28 cellular contexts compared by ENCODE assay signal in the genomic region with DNA sequence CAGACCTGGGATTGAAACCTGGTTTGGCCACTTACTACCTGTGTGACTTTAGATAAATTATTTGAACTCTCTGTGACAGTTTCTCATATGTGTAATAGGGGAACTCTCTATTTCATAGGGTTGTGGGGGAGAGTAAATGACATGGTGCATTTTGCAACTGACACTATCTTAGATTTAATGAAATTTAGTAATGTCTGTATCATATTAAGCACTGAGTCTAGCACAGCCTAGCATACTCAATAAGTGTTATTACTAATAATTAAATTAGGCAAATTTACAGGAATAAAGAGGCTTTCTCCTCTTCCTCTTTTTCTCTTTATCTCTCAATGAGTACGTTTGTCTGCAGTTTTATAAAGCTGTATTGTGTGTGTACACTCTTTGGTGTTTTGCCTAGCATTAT.
"Had no signal": no experiment of that assay in that cellular context is flagged by ENCODE, and none has a peak within 500 bp of the region (broad histone marks: within the 10 kb centered on the region; RNA-seq: fewer than 3 reads in every experiment).

No MANE protein-coding gene starts in this region.

- DNase-seq: activated B cell treated with CpG ODN at 0.5 μM for 24 hours; activated CD4-positive, alpha-beta T cell treated with anti-CD3 and anti-CD28 coated beads for 48 hours; activated CD4-positive, alpha-beta T cell treated with anti-CD3 and anti-CD28 coated beads, Interleukin-2, amount 50 U/mL, for 1 hour; activated CD4-positive, alpha-beta T cell treated with anti-CD3 and anti-CD28 coated beads, Interleukin-2, amount 50 U/mL, for 48 hours; activated CD8-positive, alpha-beta memory T cell treated with anti-CD3 and anti-CD28 coated beads for 24 hours; activated CD8-positive, alpha-beta T cell treated with anti-CD3 and anti-CD28 coated beads for 36 hours; activated effector memory CD4-positive, alpha-beta T cell treated with Interleukin-2 at 50 U/mL for 16 hours; activated gamma-delta T cell treated with Interleukin-2 at 50 U/mL for 16 hours; activated naive CD4-positive, alpha-beta T cell treated with anti-CD3 and anti-CD28 coated beads, Interleukin-2, amount 50 U/mL, for 16 hours; activated naive CD4-positive, alpha-beta T cell treated with Interleukin-2 at 50 U/mL for 16 hours; activated T-cell treated with anti-CD3 and anti-CD28 coated beads, Interleukin-2, amount 50 U/mL, for 4 hours; amniotic stem cell; anterior cingulate cortex; body of pancreas; central memory CD4-positive, alpha-beta T cell; cerebellar nuclear complex; colonic mucosa; effector CD8-positive, alpha-beta T cell; erythroblast; foreskin keratinocyte; gastrocnemius medialis; glutamatergic neuron; heart left ventricle; T-helper 2 cell; WERI-Rb-1 had no signal

- H3K4me3 Mint-ChIP-seq: activated B cell treated with CpG ODN at 0.5 μM for 24 hours; activated CD8-positive, alpha-beta T cell treated with anti-CD3 and anti-CD28 coated beads for 36 hours; activated naive CD8-positive, alpha-beta T cell; activated T-cell treated with anti-CD3 and anti-CD28 coated beads, Interleukin-2, amount 50 U/mL, for 4 hours; activated T-helper 17 cell treated with anti-CD3 and anti-CD28 coated beads, Interleukin-2, amount 50 U/mL, for 72 hours had no signal

- H3K27ac Mint-ChIP-seq: activated B cell treated with CpG ODN at 0.5 μM for 24 hours; activated CD8-positive, alpha-beta T cell treated with anti-CD3 and anti-CD28 coated beads for 36 hours; activated naive CD8-positive, alpha-beta T cell; activated T-helper 17 cell treated with anti-CD3 and anti-CD28 coated beads, Interleukin-2, amount 50 U/mL, for 72 hours had no signal

- H3K9me3 Mint-ChIP-seq: activated B cell treated with CpG ODN at 0.5 μM for 24 hours; activated CD8-positive, alpha-beta T cell treated with anti-CD3 and anti-CD28 coated beads for 36 hours; activated T-cell treated with anti-CD3 and anti-CD28 coated beads, Interleukin-2, amount 50 U/mL, for 4 hours; activated T-helper 17 cell treated with anti-CD3 and anti-CD28 coated beads, Interleukin-2, amount 50 U/mL, for 72 hours had no signal

- ATAC-seq: activated CD4-positive, CD25-positive, alpha-beta regulatory T cell treated with anti-CD3 and anti-CD28 coated beads, Interleukin-2, amount 50 U/mL, for 24 hours; activated CD8-positive, alpha-beta T cell treated with anti-CD3 and anti-CD28 coated beads for 36 hours; activated T-cell treated with anti-CD3 and anti-CD28 coated beads, Interleukin-2, amount 50 U/mL, for 4 hours; activated T-helper 17 cell treated with anti-CD3 and anti-CD28 coated beads, Interleukin-2, amount 50 U/mL, for 72 hours; body of pancreas; foreskin keratinocyte; gastrocnemius medialis; heart left ventricle had no signal

- H3K27me3 Mint-ChIP-seq: activated B cell treated with CpG ODN at 0.5 μM for 24 hours; activated CD8-positive, alpha-beta T cell treated with anti-CD3 and anti-CD28 coated beads for 36 hours; activated naive CD8-positive, alpha-beta T cell; activated T-helper 17 cell treated with anti-CD3 and anti-CD28 coated beads, Interleukin-2, amount 50 U/mL, for 72 hours had no signal

- H3K4me1 Mint-ChIP-seq: activated B cell treated with CpG ODN at 0.5 μM for 24 hours; activated T-helper 17 cell treated with anti-CD3 and anti-CD28 coated beads, Interleukin-2, amount 50 U/mL, for 72 hours had no signal
